1 cellular context compared by ENCODE assay signal in the genomic region with DNA sequence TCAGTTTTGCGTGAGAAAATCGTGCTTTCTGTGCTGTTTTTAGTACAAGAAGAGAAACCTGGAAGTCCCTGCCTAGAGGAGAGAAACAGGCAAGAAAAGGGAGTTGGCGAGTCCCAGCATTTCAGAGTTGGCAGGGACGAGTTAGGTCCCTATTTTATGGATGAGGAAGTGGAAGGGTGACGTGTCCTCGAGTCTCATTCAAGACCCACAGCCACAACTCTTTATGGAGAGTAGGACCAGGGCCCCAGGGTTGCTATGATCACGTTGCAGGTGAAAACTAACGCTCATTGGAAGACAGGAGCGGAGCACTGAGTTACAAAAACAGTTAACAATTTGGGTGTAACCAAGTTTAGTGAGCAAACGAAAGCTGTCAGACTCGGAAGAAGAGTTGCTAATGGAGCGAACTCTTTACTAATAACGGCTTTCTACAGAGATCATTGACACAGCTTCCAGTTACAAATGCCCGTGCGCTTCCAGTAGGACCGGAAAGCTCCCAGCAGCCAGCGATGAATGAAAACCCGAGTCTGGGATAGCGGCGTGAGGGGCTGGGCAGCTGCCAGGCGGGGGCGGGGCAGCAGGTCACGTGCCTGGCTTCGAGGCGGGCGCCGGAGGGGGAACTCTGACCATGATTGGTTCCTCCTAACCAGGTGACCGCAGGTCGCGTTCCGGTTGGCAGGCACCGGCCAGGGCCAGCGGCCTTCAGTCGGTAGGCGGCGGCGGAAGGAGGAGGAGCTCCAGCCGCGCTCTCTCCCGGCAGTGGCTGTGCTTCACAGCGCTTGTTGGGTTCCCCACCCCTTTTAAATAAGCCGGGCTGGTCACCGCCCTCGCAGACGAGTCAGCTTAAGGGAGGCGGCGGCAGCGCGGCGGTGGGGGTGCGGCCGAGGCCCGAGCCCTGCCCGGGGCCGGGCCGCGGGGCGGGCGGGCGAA.
A peak's percentile ranks its signal among the peaks of the same experiment; 100 is the strongest.
TF ChIP-seq lines count a peak whose summit lies in the region.

A gene (plus strand): TSS at position 827 of the 927 bp plus-strand sequence. CDS start 257 bp downstream, outside the sequence.

TF ChIP-seq in K562, 482 proteins besides CTCF, POLR2A, EP300 and RAD21 (continued from another document):
- TF ChIP-seq, protein P1, sequence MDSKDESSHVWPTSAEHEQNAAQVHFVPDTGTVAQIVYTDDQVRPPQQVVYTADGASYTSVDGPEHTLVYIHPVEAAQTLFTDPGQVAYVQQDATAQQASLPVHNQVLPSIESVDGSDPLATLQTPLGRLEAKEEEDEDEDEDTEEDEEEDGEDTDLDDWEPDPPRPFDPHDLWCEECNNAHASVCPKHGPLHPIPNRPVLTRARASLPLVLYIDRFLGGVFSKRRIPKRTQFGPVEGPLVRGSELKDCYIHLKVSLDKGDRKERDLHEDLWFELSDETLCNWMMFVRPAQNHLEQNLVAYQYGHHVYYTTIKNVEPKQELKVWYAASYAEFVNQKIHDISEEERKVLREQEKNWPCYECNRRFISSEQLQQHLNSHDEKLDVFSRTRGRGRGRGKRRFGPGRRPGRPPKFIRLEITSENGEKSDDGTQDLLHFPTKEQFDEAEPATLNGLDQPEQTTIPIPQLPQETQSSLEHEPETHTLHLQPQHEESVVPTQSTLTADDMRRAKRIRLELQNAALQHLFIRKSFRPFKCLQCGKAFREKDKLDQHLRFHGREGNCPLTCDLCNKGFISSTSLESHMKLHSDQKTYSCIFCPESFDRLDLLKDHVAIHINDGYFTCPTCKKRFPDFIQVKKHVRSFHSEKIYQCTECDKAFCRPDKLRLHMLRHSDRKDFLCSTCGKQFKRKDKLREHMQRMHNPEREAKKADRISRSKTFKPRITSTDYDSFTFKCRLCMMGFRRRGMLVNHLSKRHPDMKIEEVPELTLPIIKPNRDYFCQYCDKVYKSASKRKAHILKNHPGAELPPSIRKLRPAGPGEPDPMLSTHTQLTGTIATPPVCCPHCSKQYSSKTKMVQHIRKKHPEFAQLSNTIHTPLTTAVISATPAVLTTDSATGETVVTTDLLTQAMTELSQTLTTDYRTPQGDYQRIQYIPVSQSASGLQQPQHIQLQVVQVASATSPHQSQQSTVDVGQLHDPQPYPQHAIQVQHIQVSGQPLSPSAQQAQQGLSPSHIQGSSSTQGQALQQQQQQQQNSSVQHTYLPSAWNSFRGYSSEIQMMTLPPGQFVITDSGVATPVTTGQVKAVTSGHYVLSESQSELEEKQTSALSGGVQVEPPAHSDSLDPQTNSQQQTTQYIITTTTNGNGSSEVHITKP (IDR thresholded peaks at IDR 0.05; ENCODE audit: partially characterized antibody): peak; percentile 16
- TF ChIP-seq TEAD1 (CRISPR knock-in tag; IDR thresholded peaks at IDR 0.05): 0 out of 4 replicates have a peak, but pooled peaks of 1 of the 2 experiments have one; percentile 38
- TF ChIP-seq, protein P2, sequence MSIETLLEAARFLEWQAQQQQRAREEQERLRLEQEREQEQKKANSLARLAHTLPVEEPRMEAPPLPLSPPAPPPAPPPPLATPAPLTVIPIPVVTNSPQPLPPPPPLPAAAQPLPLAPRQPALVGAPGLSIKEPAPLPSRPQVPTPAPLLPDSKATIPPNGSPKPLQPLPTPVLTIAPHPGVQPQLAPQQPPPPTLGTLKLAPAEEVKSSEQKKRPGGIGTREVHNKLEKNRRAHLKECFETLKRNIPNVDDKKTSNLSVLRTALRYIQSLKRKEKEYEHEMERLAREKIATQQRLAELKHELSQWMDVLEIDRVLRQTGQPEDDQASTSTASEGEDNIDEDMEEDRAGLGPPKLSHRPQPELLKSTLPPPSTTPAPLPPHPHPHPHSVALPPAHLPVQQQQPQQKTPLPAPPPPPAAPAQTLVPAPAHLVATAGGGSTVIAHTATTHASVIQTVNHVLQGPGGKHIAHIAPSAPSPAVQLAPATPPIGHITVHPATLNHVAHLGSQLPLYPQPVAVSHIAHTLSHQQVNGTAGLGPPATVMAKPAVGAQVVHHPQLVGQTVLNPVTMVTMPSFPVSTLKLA (conservative IDR thresholded peaks at IDR 0.05): peak; percentile 84 to 85
- peak; percentile 86 for TF ChIP-seq RBFOX2 (IDR thresholded peaks at IDR 0.05; ENCODE audit: low read depth, low read length)
- peak in 1 of 2 experiments; percentile 23; a peak in 1 of 4 replicates for TF ChIP-seq RCOR1 (IDR thresholded peaks at IDR 0.05; ENCODE audit: borderline replicate concordance in 1 of 2, low read depth in 2 of 2, low read length in 2 of 2)
- TF ChIP-seq HDGF (IDR thresholded peaks at IDR 0.05): no peak
- TF ChIP-seq, protein P3, sequence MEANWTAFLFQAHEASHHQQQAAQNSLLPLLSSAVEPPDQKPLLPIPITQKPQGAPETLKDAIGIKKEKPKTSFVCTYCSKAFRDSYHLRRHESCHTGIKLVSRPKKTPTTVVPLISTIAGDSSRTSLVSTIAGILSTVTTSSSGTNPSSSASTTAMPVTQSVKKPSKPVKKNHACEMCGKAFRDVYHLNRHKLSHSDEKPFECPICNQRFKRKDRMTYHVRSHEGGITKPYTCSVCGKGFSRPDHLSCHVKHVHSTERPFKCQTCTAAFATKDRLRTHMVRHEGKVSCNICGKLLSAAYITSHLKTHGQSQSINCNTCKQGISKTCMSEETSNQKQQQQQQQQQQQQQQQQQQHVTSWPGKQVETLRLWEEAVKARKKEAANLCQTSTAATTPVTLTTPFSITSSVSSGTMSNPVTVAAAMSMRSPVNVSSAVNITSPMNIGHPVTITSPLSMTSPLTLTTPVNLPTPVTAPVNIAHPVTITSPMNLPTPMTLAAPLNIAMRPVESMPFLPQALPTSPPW (CRISPR knock-in tag; IDR thresholded peaks at IDR 0.05): peak; percentile 63
- peak; percentile 87 for TF ChIP-seq SPI1 (IDR thresholded peaks at IDR 0.05; ENCODE audit: borderline replicate concordance, low read depth, low read length)
- peak; percentile 36 for TF ChIP-seq TAF9B (IDR thresholded peaks at IDR 0.05; ENCODE audit: partially characterized antibody)
- no peak for TF ChIP-seq CCAR2 (IDR thresholded peaks at IDR 0.05; ENCODE audit: low read depth, low read length)
- TF ChIP-seq CBFA2T2 (conservative IDR thresholded peaks at IDR 0.05): peak; percentile 84
- peak; percentile 47; the same call in 1 of the 2 replicates for TF ChIP-seq HDAC2 (IDR thresholded peaks at IDR 0.05)
- TF ChIP-seq POLR2B (IDR thresholded peaks at IDR 0.05; ENCODE audit: low read depth, partially characterized antibody): peak; percentile 56
- TF ChIP-seq, protein P4, sequence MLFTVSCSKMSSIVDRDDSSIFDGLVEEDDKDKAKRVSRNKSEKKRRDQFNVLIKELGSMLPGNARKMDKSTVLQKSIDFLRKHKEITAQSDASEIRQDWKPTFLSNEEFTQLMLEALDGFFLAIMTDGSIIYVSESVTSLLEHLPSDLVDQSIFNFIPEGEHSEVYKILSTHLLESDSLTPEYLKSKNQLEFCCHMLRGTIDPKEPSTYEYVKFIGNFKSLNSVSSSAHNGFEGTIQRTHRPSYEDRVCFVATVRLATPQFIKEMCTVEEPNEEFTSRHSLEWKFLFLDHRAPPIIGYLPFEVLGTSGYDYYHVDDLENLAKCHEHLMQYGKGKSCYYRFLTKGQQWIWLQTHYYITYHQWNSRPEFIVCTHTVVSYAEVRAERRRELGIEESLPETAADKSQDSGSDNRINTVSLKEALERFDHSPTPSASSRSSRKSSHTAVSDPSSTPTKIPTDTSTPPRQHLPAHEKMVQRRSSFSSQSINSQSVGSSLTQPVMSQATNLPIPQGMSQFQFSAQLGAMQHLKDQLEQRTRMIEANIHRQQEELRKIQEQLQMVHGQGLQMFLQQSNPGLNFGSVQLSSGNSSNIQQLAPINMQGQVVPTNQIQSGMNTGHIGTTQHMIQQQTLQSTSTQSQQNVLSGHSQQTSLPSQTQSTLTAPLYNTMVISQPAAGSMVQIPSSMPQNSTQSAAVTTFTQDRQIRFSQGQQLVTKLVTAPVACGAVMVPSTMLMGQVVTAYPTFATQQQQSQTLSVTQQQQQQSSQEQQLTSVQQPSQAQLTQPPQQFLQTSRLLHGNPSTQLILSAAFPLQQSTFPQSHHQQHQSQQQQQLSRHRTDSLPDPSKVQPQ (CRISPR knock-in tag; IDR thresholded peaks at IDR 0.05; ENCODE audit: borderline replicate concordance): no peak
- TF ChIP-seq MTA3 (IDR thresholded peaks at IDR 0.05; ENCODE audit: borderline replicate concordance): 0 out of 2 replicates have a peak, but pooled peaks have one; percentile 13
- peak; percentile 15; the same call in 1 of the 2 replicates for TF ChIP-seq CXXC5 (CRISPR knock-in tag; IDR thresholded peaks at IDR 0.05)
- TF ChIP-seq, protein P5, sequence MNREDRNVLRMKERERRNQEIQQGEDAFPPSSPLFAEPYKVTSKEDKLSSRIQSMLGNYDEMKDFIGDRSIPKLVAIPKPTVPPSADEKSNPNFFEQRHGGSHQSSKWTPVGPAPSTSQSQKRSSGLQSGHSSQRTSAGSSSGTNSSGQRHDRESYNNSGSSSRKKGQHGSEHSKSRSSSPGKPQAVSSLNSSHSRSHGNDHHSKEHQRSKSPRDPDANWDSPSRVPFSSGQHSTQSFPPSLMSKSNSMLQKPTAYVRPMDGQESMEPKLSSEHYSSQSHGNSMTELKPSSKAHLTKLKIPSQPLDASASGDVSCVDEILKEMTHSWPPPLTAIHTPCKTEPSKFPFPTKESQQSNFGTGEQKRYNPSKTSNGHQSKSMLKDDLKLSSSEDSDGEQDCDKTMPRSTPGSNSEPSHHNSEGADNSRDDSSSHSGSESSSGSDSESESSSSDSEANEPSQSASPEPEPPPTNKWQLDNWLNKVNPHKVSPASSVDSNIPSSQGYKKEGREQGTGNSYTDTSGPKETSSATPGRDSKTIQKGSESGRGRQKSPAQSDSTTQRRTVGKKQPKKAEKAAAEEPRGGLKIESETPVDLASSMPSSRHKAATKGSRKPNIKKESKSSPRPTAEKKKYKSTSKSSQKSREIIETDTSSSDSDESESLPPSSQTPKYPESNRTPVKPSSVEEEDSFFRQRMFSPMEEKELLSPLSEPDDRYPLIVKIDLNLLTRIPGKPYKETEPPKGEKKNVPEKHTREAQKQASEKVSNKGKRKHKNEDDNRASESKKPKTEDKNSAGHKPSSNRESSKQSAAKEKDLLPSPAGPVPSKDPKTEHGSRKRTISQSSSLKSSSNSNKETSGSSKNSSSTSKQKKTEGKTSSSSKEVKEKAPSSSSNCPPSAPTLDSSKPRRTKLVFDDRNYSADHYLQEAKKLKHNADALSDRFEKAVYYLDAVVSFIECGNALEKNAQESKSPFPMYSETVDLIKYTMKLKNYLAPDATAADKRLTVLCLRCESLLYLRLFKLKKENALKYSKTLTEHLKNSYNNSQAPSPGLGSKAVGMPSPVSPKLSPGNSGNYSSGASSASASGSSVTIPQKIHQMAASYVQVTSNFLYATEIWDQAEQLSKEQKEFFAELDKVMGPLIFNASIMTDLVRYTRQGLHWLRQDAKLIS (CRISPR knock-in tag; IDR thresholded peaks at IDR 0.05): no peak
- TF ChIP-seq, protein P6, sequence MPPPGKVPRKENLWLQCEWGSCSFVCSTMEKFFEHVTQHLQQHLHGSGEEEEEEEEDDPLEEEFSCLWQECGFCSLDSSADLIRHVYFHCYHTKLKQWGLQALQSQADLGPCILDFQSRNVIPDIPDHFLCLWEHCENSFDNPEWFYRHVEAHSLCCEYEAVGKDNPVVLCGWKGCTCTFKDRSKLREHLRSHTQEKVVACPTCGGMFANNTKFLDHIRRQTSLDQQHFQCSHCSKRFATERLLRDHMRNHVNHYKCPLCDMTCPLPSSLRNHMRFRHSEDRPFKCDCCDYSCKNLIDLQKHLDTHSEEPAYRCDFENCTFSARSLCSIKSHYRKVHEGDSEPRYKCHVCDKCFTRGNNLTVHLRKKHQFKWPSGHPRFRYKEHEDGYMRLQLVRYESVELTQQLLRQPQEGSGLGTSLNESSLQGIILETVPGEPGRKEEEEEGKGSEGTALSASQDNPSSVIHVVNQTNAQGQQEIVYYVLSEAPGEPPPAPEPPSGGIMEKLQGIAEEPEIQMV (tag; conservative IDR thresholded peaks at IDR 0.05; ENCODE audit: low read depth): no peak
- TF ChIP-seq EP400 (IDR thresholded peaks at IDR 0.05): peak; percentile 40
- 0 out of 4 replicates have a peak, but pooled peaks of 1 of the 2 experiments have one; percentile 33 for TF ChIP-seq HDAC1 (IDR thresholded peaks at IDR 0.05)
- TF ChIP-seq PHF8 (IDR thresholded peaks at IDR 0.05; ENCODE audit: borderline replicate concordance, low read length): peak; percentile 43; the same call in 1 of the 2 replicates
- peak; percentile 53; the same call in 1 of the 2 replicates for TF ChIP-seq MBD2 (IDR thresholded peaks at IDR 0.05; ENCODE audit: borderline replicate concordance, low read depth)
- TF ChIP-seq, protein P7, sequence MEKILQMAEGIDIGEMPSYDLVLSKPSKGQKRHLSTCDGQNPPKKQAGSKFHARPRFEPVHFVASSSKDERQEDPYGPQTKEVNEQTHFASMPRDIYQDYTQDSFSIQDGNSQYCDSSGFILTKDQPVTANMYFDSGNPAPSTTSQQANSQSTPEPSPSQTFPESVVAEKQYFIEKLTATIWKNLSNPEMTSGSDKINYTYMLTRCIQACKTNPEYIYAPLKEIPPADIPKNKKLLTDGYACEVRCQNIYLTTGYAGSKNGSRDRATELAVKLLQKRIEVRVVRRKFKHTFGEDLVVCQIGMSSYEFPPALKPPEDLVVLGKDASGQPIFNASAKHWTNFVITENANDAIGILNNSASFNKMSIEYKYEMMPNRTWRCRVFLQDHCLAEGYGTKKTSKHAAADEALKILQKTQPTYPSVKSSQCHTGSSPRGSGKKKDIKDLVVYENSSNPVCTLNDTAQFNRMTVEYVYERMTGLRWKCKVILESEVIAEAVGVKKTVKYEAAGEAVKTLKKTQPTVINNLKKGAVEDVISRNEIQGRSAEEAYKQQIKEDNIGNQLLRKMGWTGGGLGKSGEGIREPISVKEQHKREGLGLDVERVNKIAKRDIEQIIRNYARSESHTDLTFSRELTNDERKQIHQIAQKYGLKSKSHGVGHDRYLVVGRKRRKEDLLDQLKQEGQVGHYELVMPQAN (IDR thresholded peaks at IDR 0.05; ENCODE audit: borderline replicate concordance): peak; percentile 76; the same call in 1 of the 2 replicates
- TF ChIP-seq HSF4 (CRISPR knock-in tag; IDR thresholded peaks at IDR 0.05; ENCODE audit: borderline replicate concordance): no peak
- TF ChIP-seq ATF1 (CRISPR knock-in tag; IDR thresholded peaks at IDR 0.05): no peak
- TF ChIP-seq ATF1 (tag; IDR thresholded peaks at IDR 0.05): peak; percentile 33; the same call in 1 of the 2 replicates
- TF ChIP-seq SRSF7 (optimal IDR thresholded peaks at IDR 0.05; ENCODE audit: low read depth, low read length): no peak
- peak; percentile 76 for TF ChIP-seq SAP30 (IDR thresholded peaks at IDR 0.05; ENCODE audit: borderline replicate concordance, insufficient read depth, low read depth, low read length, poor library complexity, severe bottlenecking)
- TF ChIP-seq, protein P8, sequence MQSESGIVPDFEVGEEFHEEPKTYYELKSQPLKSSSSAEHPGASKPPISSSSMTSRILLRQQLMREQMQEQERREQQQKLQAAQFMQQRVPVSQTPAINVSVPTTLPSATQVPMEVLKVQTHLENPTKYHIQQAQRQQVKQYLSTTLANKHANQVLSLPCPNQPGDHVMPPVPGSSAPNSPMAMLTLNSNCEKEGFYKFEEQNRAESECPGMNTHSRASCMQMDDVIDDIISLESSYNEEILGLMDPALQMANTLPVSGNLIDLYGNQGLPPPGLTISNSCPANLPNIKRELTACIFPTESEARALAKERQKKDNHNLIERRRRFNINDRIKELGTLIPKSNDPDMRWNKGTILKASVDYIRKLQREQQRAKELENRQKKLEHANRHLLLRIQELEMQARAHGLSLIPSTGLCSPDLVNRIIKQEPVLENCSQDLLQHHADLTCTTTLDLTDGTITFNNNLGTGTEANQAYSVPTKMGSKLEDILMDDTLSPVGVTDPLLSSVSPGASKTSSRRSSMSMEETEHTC (IDR thresholded peaks at IDR 0.05): no peak
- TF ChIP-seq POLR2G (IDR thresholded peaks at IDR 0.05; ENCODE audit: low read depth, low read length): peak; percentile 88
TF ChIP-seq in K562: peak in this region for 63.
